ENCODE assay signal across 8 cellular contexts in genomic region chr3:159852821-159853505, GRCh38. TPM values are rescaled to one million over a fixed set of nuclear protein-coding genes. Genes with fewer than 3 reads are reported as not detected.
DNase-seq lines count a peak whose midpoint lies in the region; TF ChIP-seq lines count a peak whose summit lies in the region.

No MANE protein-coding gene starts in this region.

- TF ChIP-seq POLR2A in uterus (IDR thresholded peaks at IDR 0.05): peak in 1 of 2 donors; percentile 12

- peaks cover 17% of the 10 kb centered on the region for H3K9me3 ChIP-seq in BLaER1
- H3K9me3 ChIP-seq in uterus: no peaks in the 10 kb centered on the region

- peak overlapping the region; percentile 61 for H3K9ac ChIP-seq in BLaER1

- intact Hi-C loops in uterus (cut with DNase I; ENCODE audit: low total_unique reads): no loop called here

- TF ChIP-seq CTCF in uterus (IDR thresholded peaks at IDR 0.05): no peak

- peak overlapping the region; percentile 70 for H3K4me2 ChIP-seq in BLaER1

- no peaks in the 10 kb centered on the region for H3K36me3 ChIP-seq in BLaER1
- no peaks in the 10 kb centered on the region for H3K36me3 ChIP-seq in uterus

- H3K27ac ChIP-seq in BLaER1 (peak overlapping the region; percentile 67), uterus (peak overlapping the region; percentile 89 to 96)

- peaks cover 26% of the 10 kb centered on the region for H3K4me1 ChIP-seq in BLaER1
- peaks cover 0 to 17% of the 10 kb centered on the region in 2 donors for H3K4me1 ChIP-seq in uterus

- no peaks in the 10 kb centered on the region for H4K20me1 ChIP-seq in BLaER1

- H3K27me3 ChIP-seq in BLaER1 (no peaks in the 10 kb centered on the region), uterus (no peaks in the 10 kb centered on the region)

- DNase-seq in HT1080 (ENCODE audit: low read depth) (peak; percentile 79), dedifferentiated amniotic fluid mesenchymal stem cell (ENCODE audit: extremely low spot score) (peak; percentile 23), lung microvascular endothelial cell (ENCODE audit: low read depth in 2 of 2) (peak; percentile 39 to 95), uterus (peak; percentile 36 to 55), DMS153 treated with DMSO at 0.1 percent for 48 hours (lab: John Stamatoyannopoulos, UW; ENCODE audit: unreplicated experiment) (no peak)
- no peak for DNase-seq in activated T-cell treated with anti-CD3 and anti-CD28 coated beads, Interleukin-2, amount 50 U/mL, for 48 hours
- DNase-seq in stimulated activated CD4-positive, alpha-beta T cell treated with anti-CD3 and anti-CD28 coated beads, Interleukin-15, amount 100 ng/mL, for 24 hours: no peak

- H3K4me3 ChIP-seq in BLaER1 (no peak overlapping the region), uterus (peak overlapping the region in 1 of 2 donors; percentile 9)

RNA-seq across cellular contexts. Expression of gene SCHIP1, which starts 13.3 kb away (rescaled TPM):
- total RNA-seq in HT1080 (2014; rRNA removed; shearing (Covaris generic)): 3.1 and 7.2 TPM in 2 replicates
- polyA plus RNA-seq in HT1080 (2015; cell fraction: cytosol; rRNA removed): 7.3 and 10.6 TPM in 2 replicates
- 15.2 and 17.4 TPM in 2 replicates for polyA plus RNA-seq in HT1080 (2015; cell fraction: nucleus; rRNA removed)
- total RNA-seq in lung microvascular endothelial cell (2.4 and 3.1 TPM in 2 replicates), uterus (10 to 100 TPM in 2 of 4 donors, 1 to 10 TPM in 2; 1.8 to 29.4 (median 7.0) TPM)

Comparison
In these comparisons a context has a peak if more than half of its experiments do, and no peak if none do; other contexts are left out.
1. DNase-seq: peak in HT1080 (single experiment), dedifferentiated amniotic fluid mesenchymal stem cell (single experiment), lung microvascular endothelial cell (2 of 2) and uterus (2 of 2); none in activated T-cell treated with anti-CD3 and anti-CD28 coated beads, Interleukin-2, amount 50 U/mL, for 48 hours (0 of 2), stimulated activated CD4-positive, alpha-beta T cell treated with anti-CD3 and anti-CD28 coated beads, Interleukin-15, amount 100 ng/mL, for 24 hours (single experiment) and DMS153 treated with DMSO at 0.1 percent for 48 hours (single experiment).